In genomic region chr22:19775496-19776325, GRCh38 we compare ENCODE assay signal across 18 cellular contexts. TPM values are rescaled to one million over a fixed set of nuclear protein-coding genes. Genes with fewer than 3 reads are reported as not detected.
A peak's percentile ranks its signal among the peaks of the same experiment; 100 is the strongest.
DNase-seq lines count a peak whose midpoint lies in the region; ATAC-seq, FAIRE-seq and TF ChIP-seq lines count a peak whose summit lies in the region.
"Had no signal": no experiment of that assay in that cellular context is flagged by ENCODE, and none has a peak within 500 bp of the region (broad histone marks: within the 10 kb centered on the region; RNA-seq: fewer than 3 reads in every experiment).

No MANE protein-coding gene starts in this region.

- H3K27me3 Mint-ChIP-seq in stimulated activated naive CD8-positive, alpha-beta T cell treated with anti-CD3 and anti-CD28 coated beads, Interleukin-15, amount 100 ng/mL, for 72 hours: peaks cover 79% of the 10 kb centered on the region
- H3K27me3 Mint-ChIP-seq in WTC11 (ENCODE audit: low read depth): peaks cover 24% of the 10 kb centered on the region

- no peak overlapping the region for H3K4me3 Mint-ChIP-seq in stimulated activated naive CD8-positive, alpha-beta T cell treated with anti-CD3 and anti-CD28 coated beads, Interleukin-15, amount 100 ng/mL, for 72 hours
- H3K4me3 Mint-ChIP-seq in WTC11: no peak overlapping the region
- H3K4me3 Mint-ChIP-seq: CD8-positive, alpha-beta T cell had no signal

- no peaks in the 10 kb centered on the region for H3K9me3 ChIP-seq in kidney (ENCODE audit: control insufficient read depth in 1 of 2, low read length in 2 of 2)
- H3K9me3 ChIP-seq: MG63, SJCRH30 had no signal

- no peak overlapping the region for H3K27ac Mint-ChIP-seq in stimulated activated naive CD8-positive, alpha-beta T cell treated with anti-CD3 and anti-CD28 coated beads, Interleukin-15, amount 100 ng/mL, for 72 hours
- no peak overlapping the region for H3K27ac Mint-ChIP-seq in WTC11
- H3K27ac Mint-ChIP-seq: CD8-positive, alpha-beta T cell had no signal

- no peaks in the 10 kb centered on the region for H3K36me3 Mint-ChIP-seq in WTC11
- H3K36me3 Mint-ChIP-seq: CD8-positive, alpha-beta T cell had no signal

- ATAC-seq in stimulated activated naive CD8-positive, alpha-beta T cell treated with anti-CD3 and anti-CD28 coated beads, Interleukin-15, amount 100 ng/mL, for 72 hours: peak; percentile 23
- no peak for ATAC-seq in stimulated activated naive CD8-positive, alpha-beta T cell treated with anti-CD3 and anti-CD28 coated beads, Interleukin-15, Interleukin-2, amounts not matched to agents 100 U/mL and 50 U/mL, for 24 hours
- no peak for ATAC-seq in WTC11
- ATAC-seq: CD8-positive, alpha-beta T cell had no signal

- no peak overlapping the region for H3K4me3 ChIP-seq in kidney (ENCODE audit: low read length in 2 of 2)
- H3K4me3 ChIP-seq: MG63, SJCRH30 had no signal

- H3K4me1 ChIP-seq in kidney (ENCODE audit: control insufficient read depth in 1 of 2, insufficient read depth in 1 of 2, low read depth in 1 of 2, low read length in 2 of 2): no peaks in the 10 kb centered on the region

- no peaks in the 10 kb centered on the region for H3K9me3 Mint-ChIP-seq in stimulated activated naive CD8-positive, alpha-beta T cell treated with anti-CD3 and anti-CD28 coated beads, Interleukin-15, amount 100 ng/mL, for 72 hours
- no peaks in the 10 kb centered on the region for H3K9me3 Mint-ChIP-seq in WTC11
- H3K9me3 Mint-ChIP-seq: CD8-positive, alpha-beta T cell had no signal

- TF ChIP-seq CTCF in WTC11 (IDR thresholded peaks at IDR 0.05) (no peak), kidney (IDR thresholded peaks at IDR 0.05; ENCODE audit: borderline replicate concordance, extremely low read depth, insufficient read depth) (no peak)

- H3K9ac ChIP-seq in kidney (ENCODE audit: low read length in 2 of 2): no peak overlapping the region

- H3K36me3 ChIP-seq in kidney (ENCODE audit: control insufficient read depth in 1 of 2, insufficient read depth in 2 of 2, low read length in 2 of 2): no peaks in the 10 kb centered on the region
- H3K36me3 ChIP-seq: MG63, SJCRH30 had no signal

- peaks cover 9% of the 10 kb centered on the region for H3K4me1 Mint-ChIP-seq in stimulated activated naive CD8-positive, alpha-beta T cell treated with anti-CD3 and anti-CD28 coated beads, Interleukin-15, amount 100 ng/mL, for 72 hours
- H3K4me1 Mint-ChIP-seq in WTC11: no peaks in the 10 kb centered on the region

- CTCF ChIA-PET in WTC11 (lab: Charles Lee): interaction anchor here (0.6 to 1.7 kb wide), 6 partner anchors 22 to 178 kb away, joined by 3 to 9 read pairs (median 4); no protein-coding TSS in a partner anchor

- intact Hi-C loops in kidney (cut with DNase I): no loop called here

- POLR2A ChIA-PET in WTC11 (lab: Charles Lee): no interaction called here

- no peak overlapping the region for H3K27ac ChIP-seq in kidney (ENCODE audit: low read depth in 2 of 2, low read length in 2 of 2)
- H3K27ac ChIP-seq: HL-60, SJCRH30 had no signal

- FAIRE-seq in kidney (lab: Jason Lieb, UNC): no peak
- FAIRE-seq: RCC 7860 had no signal

- DNase-seq in stimulated activated naive CD8-positive, alpha-beta T cell treated with anti-CD3 and anti-CD28 coated beads, Interleukin-15, amount 100 ng/mL, for 72 hours: no peak
- no peak for DNase-seq in stimulated activated naive CD8-positive, alpha-beta T cell treated with anti-CD3 and anti-CD28 coated beads, Interleukin-15, Interleukin-2, amounts not matched to agents 100 U/mL and 50 U/mL, for 24 hours
- DNase-seq in WTC11 (ENCODE audit: low spot score): peak; percentile 10
- peak; percentile 66 for DNase-seq in kidney
- DNase-seq in NCI-H2107 treated with DMSO at 0.1 percent for 48 hours (lab: John Stamatoyannopoulos, UW; ENCODE audit: unreplicated experiment): no peak
- DNase-seq in C1 segment of cervical spinal cord (lab: John Stamatoyannopoulos, UW): no peak
- no peak for DNase-seq in OCI-M1 (lab: John Stamatoyannopoulos, UW)
- no peak for DNase-seq in SIG-M5 treated with dmso at 0.1 percent for 504 hours (lab: John Stamatoyannopoulos, UW; ENCODE audit: unreplicated experiment)
- DNase-seq: CD8-positive, alpha-beta T cell; H7; MG63; NCI-H1105; NCI-H187; NCI-H446 treated with DMSO at 0.1 percent for 48 hours; NCI-H774 had no signal

TF ChIP-seq in WTC11, 78 proteins besides CTCF, POLR2A, EP300 and RAD21 (continues in another document):
- TF ChIP-seq ARID4B (CRISPR knock-in tag; IDR thresholded peaks at IDR 0.05; ENCODE audit: borderline replicate concordance) (no peak), ZNF423 (CRISPR knock-in tag; IDR thresholded peaks at IDR 0.05) (no peak), ZNF317 (CRISPR knock-in tag; IDR thresholded peaks at IDR 0.05; ENCODE audit: borderline replicate concordance, low read depth) (no peak), ATF1 (CRISPR knock-in tag; IDR thresholded peaks at IDR 0.05) (no peak), TEAD1 (CRISPR knock-in tag; IDR thresholded peaks at IDR 0.05) (no peak), CREB1 (CRISPR knock-in tag; IDR thresholded peaks at IDR 0.05) (no peak), E2F1 (CRISPR knock-in tag; IDR thresholded peaks at IDR 0.05) (no peak), E2F5 (CRISPR knock-in tag; IDR thresholded peaks at IDR 0.05) (no peak), ERG (CRISPR knock-in tag; IDR thresholded peaks at IDR 0.05) (no peak), MXD4 (CRISPR knock-in tag; IDR thresholded peaks at IDR 0.05; ENCODE audit: borderline replicate concordance) (no peak), KAT7 (CRISPR knock-in tag; IDR thresholded peaks at IDR 0.05; ENCODE audit: borderline replicate concordance) (no peak), MLX (CRISPR knock-in tag; IDR thresholded peaks at IDR 0.05) (no peak)

RNA-seq across cellular contexts. Expression of gene TBX1, which starts 15.1 kb away (rescaled TPM):
- 7.9 to 12.8 TPM (median 9.3 TPM) in 3 replicates for total RNA-seq in WTC11 (2021)
- total RNA-seq in kidney: 5.5 TPM
- polyA plus RNA-seq in kidney (ENCODE audit: insufficient read depth, low read depth, low replicate concordance): 0.45 TPM
- total RNA-seq: CD8-positive, alpha-beta T cell had no signal

RNA-seq across cellular contexts. Expression of gene GP1BB, which starts 52.4 kb away (rescaled TPM):
- total RNA-seq in WTC11 (2021): 1.4 to 4.3 TPM (median 3.3 TPM) in 3 replicates
- total RNA-seq in kidney: 1.9 TPM
- polyA plus RNA-seq in kidney (ENCODE audit: insufficient read depth, low read depth, low replicate concordance): 4.1 TPM

Comparison
In these comparisons a context has a peak if more than half of its experiments do, and no peak if none do; other contexts are left out.
1. DNase-seq: peak in WTC11 (single experiment) and kidney (single experiment); none in stimulated activated naive CD8-positive, alpha-beta T cell treated with anti-CD3 and anti-CD28 coated beads, Interleukin-15, amount 100 ng/mL, for 72 hours (0 of 2), stimulated activated naive CD8-positive, alpha-beta T cell treated with anti-CD3 and anti-CD28 coated beads, Interleukin-15, Interleukin-2, amounts not matched to agents 100 U/mL and 50 U/mL, for 24 hours (single experiment), NCI-H2107 treated with DMSO at 0.1 percent for 48 hours (single experiment), C1 segment of cervical spinal cord (0 of 14), OCI-M1 (single experiment) and SIG-M5 treated with dmso at 0.1 percent for 504 hours (single experiment).